29 cellular contexts compared by ENCODE assay signal in genomic region chr11:37533087-37533486, GRCh38.
"Had no signal": no experiment of that assay in that cellular context is flagged by ENCODE, and none has a peak within 500 bp of the region (broad histone marks: within the 10 kb centered on the region; RNA-seq: fewer than 3 reads in every experiment).

No MANE protein-coding gene starts in this region.

- H3K27ac ChIP-seq: ascending aorta, gastroesophageal sphincter, spleen, testis, transverse colon, uterus, WERI-Rb-1 had no signal

- DNase-seq: activated CD4-positive, alpha-beta T cell treated with anti-CD3 and anti-CD28 coated beads for 48 hours; activated CD4-positive, alpha-beta T cell treated with anti-CD3 and anti-CD28 coated beads, Interleukin-2, amount 50 U/mL, for 48 hours; activated CD8-positive, alpha-beta memory T cell treated with anti-CD3 and anti-CD28 coated beads for 24 hours; activated effector memory CD4-positive, alpha-beta T cell treated with Interleukin-2 at 50 U/mL for 16 hours; activated naive CD4-positive, alpha-beta T cell treated with Interleukin-2 at 50 U/mL for 16 hours; activated naive CD8-positive, alpha-beta T cell treated with anti-CD3 and anti-CD28 coated beads for 36 hours; cortex of kidney; effector memory CD8-positive, alpha-beta T cell; hippocampal formation; left cardiac atrium; left ventricle myocardium superior; naive thymus-derived CD4-positive, alpha-beta T cell; occipital lobe; posterior cingulate gyrus; right cardiac atrium; spleen; stimulated activated CD4-positive, alpha-beta T cell treated with anti-CD3 and anti-CD28 coated beads, Interleukin-2, amount 100 ng/mL, for 48 hours; stimulated activated naive CD4-positive, alpha-beta T cell treated with Interleukin-2 at 50 U/mL for 16 hours; testis; transverse colon; uterus; WERI-Rb-1 had no signal

- H3K9me3 ChIP-seq: ascending aorta, gastroesophageal sphincter, testis, uterus had no signal

- H3K27ac Mint-ChIP-seq: activated naive CD8-positive, alpha-beta T cell treated with anti-CD3 and anti-CD28 coated beads for 36 hours; brain; effector memory CD8-positive, alpha-beta T cell had no signal

- H3K36me3 Mint-ChIP-seq: activated naive CD8-positive, alpha-beta T cell treated with anti-CD3 and anti-CD28 coated beads for 36 hours; brain had no signal

- H3K4me1 Mint-ChIP-seq: activated naive CD8-positive, alpha-beta T cell treated with anti-CD3 and anti-CD28 coated beads for 36 hours; naive thymus-derived CD4-positive, alpha-beta T cell had no signal

- H3K4me1 ChIP-seq: ascending aorta, gastroesophageal sphincter, spleen, testis, transverse colon, uterus had no signal

- ATAC-seq: activated CD4-positive, CD25-positive, alpha-beta regulatory T cell treated with anti-CD3 and anti-CD28 coated beads, Interleukin-2, amount 50 U/mL, for 24 hours; effector memory CD8-positive, alpha-beta T cell; gastroesophageal sphincter; left cardiac atrium; left ventricle myocardium superior; naive thymus-derived CD4-positive, alpha-beta T cell; right cardiac atrium had no signal

- H3K4me3 Mint-ChIP-seq: activated naive CD8-positive, alpha-beta T cell treated with anti-CD3 and anti-CD28 coated beads for 36 hours; brain; effector memory CD8-positive, alpha-beta T cell; naive thymus-derived CD4-positive, alpha-beta T cell; neural crest cell had no signal

- H3K4me3 ChIP-seq: ascending aorta, gastroesophageal sphincter, spleen, testis, transverse colon, uterus had no signal

- FAIRE-seq: endothelial cell of umbilical vein, keratinocyte had no signal

- H3K27me3 Mint-ChIP-seq: activated naive CD8-positive, alpha-beta T cell treated with anti-CD3 and anti-CD28 coated beads for 36 hours; effector memory CD8-positive, alpha-beta T cell; naive thymus-derived CD4-positive, alpha-beta T cell had no signal

- H3K36me3 ChIP-seq: ascending aorta, gastroesophageal sphincter, spleen, transverse colon, uterus, WERI-Rb-1 had no signal

- H3K27me3 ChIP-seq: ascending aorta, gastroesophageal sphincter, spleen, testis, transverse colon, uterus had no signal
